In genomic region chr2:196504788-196505187, GRCh38 we compare ENCODE assay signal across 19 cellular contexts.
DNase-seq lines count a peak whose midpoint lies in the region; ATAC-seq and TF ChIP-seq lines count a peak whose summit lies in the region.
"Had no signal": no experiment of that assay in that cellular context is flagged by ENCODE, and none has a peak within 500 bp of the region (broad histone marks: within the 10 kb centered on the region; RNA-seq: fewer than 3 reads in every experiment).

No MANE protein-coding gene starts in this region.

- H3K9me2 ChIP-seq in SU-DHL-6 (replicated peaks; ENCODE audit: insufficient read depth, low read length): no peaks in the 10 kb centered on the region

- no peaks in the 10 kb centered on the region for H3K4me1 ChIP-seq in tibial artery
- H3K4me1 ChIP-seq in prostate gland (replicated peaks): no peaks in the 10 kb centered on the region
- H3K4me1 ChIP-seq: SJCRH30, vagina had no signal

- H3K36me3 ChIP-seq in SU-DHL-6 (ENCODE audit: low read length) (no peaks in the 10 kb centered on the region; the same call in 1 of the 2 replicates), tibial artery (no peaks in the 10 kb centered on the region), prostate gland (no peaks in the 10 kb centered on the region)
- H3K36me3 ChIP-seq: SJCRH30, vagina had no signal

- no peaks in the 10 kb centered on the region for H3F3A ChIP-seq in SU-DHL-6 (ENCODE audit: insufficient read depth)

- H3K27me3 ChIP-seq in SU-DHL-6 (ENCODE audit: low read length) (no peaks in the 10 kb centered on the region), tibial artery (no peaks in the 10 kb centered on the region), prostate gland (replicated peaks; ENCODE audit: insufficient read depth) (no peaks in the 10 kb centered on the region)
- H3K27me3 ChIP-seq: SJCRH30, vagina had no signal

- H3K27ac ChIP-seq in SU-DHL-6 (ENCODE audit: low read depth, low read length): no peak overlapping the region
- H3K27ac ChIP-seq in tibial artery: no peak overlapping the region
- no peak overlapping the region for H3K27ac ChIP-seq in prostate gland
- H3K27ac ChIP-seq: SJCRH30, vagina had no signal

- no peak overlapping the region for H3K4me2 ChIP-seq in SU-DHL-6 (ENCODE audit: low read depth, low read length, poor library complexity, severe bottlenecking)

- H3K9ac ChIP-seq in SU-DHL-6 (ENCODE audit: low read length): no peak overlapping the region

- H3K79me2 ChIP-seq in SU-DHL-6 (ENCODE audit: insufficient read depth, low read length): no peaks in the 10 kb centered on the region

- no peak for TF ChIP-seq CTCF in GM20000 (IDR thresholded peaks at IDR 0.05; ENCODE audit: extremely low read depth, missing control alignments)
- no peak for TF ChIP-seq CTCF in SU-DHL-6 (IDR thresholded peaks at IDR 0.05; ENCODE audit: insufficient read depth, low read length, poor library complexity, severe bottlenecking)
- TF ChIP-seq CTCF in tibial artery (IDR thresholded peaks at IDR 0.05): no peak
- TF ChIP-seq CTCF in prostate gland (IDR thresholded peaks at IDR 0.05): no peak

- no peaks in the 10 kb centered on the region for H4K20me1 ChIP-seq in SU-DHL-6 (ENCODE audit: low read depth, low read length)

- H2AFZ ChIP-seq in SU-DHL-6 (ENCODE audit: low read depth, low read length, severe bottlenecking): peak overlapping the region; percentile 13

- no peaks in the 10 kb centered on the region for H3K9me3 ChIP-seq in SU-DHL-6 (ENCODE audit: insufficient read depth, low read length)
- peaks cover 0 to 4% (median 0%) of the 10 kb centered on the region in 3 donors for H3K9me3 ChIP-seq in tibial artery
- no peaks in the 10 kb centered on the region for H3K9me3 ChIP-seq in prostate gland
- H3K9me3 ChIP-seq: SJCRH30, vagina had no signal

- intact Hi-C loops in tibial artery (cut with DNase I; ENCODE audit: low total_unique reads) (no loop called here), prostate gland (cut with DNase I) (no loop called here)

- ATAC-seq in GM18519 (IDR thresholded peaks at IDR 0.05; ENCODE audit: low FRiP score, unreplicated experiment) (peak; percentile 96), HG02938 (IDR thresholded peaks at IDR 0.05; ENCODE audit: unreplicated experiment) (peak; percentile 80), GM21825 (IDR thresholded peaks at IDR 0.05; ENCODE audit: unreplicated experiment) (no peak)
- ATAC-seq: activated T-cell treated with anti-CD3 and anti-CD28 coated beads, Interleukin-2, amount 50 U/mL, for 4 hours; left cardiac atrium; naive thymus-derived CD4-positive, alpha-beta T cell; stimulated activated naive B cell treated with anti-CD40 and anti-IgM and Interleukin-4, amounts not matched to agents 10 μg/mL and 1 μg/mL and 100 μg/mL, for 72 hours had no signal

- DNase-seq in GM20000 (ENCODE audit: low spot score) (peak; percentile 24), tibial artery (no peak), prostate gland (ENCODE audit: low spot score) (no peak)
- DNase-seq: activated naive CD4-positive, alpha-beta T cell treated with anti-CD3 and anti-CD28 coated beads for 36 hours; activated T-cell treated with anti-CD3 and anti-CD28 coated beads, Interleukin-2, amount 50 U/mL, for 4 hours; amniotic stem cell; CD4-positive, CD25-positive, alpha-beta regulatory T cell; DMS153; left cardiac atrium; naive thymus-derived CD4-positive, alpha-beta T cell; NCI-H2081 treated with DMSO at 0.1 percent for 48 hours; SJCRH30; stimulated activated CD4-positive, alpha-beta T cell treated with anti-CD3 and anti-CD28 coated beads, Interleukin-2, amount 100 ng/mL, for 48 hours; stimulated activated naive B cell treated with anti-CD40 and anti-IgM and Interleukin-4, amounts not matched to agents 10 μg/mL and 1 μg/mL and 100 μg/mL, for 72 hours had no signal

- no peak for TF ChIP-seq POLR2A in prostate gland (IDR thresholded peaks at IDR 0.05)

- H3K4me3 ChIP-seq in SU-DHL-6 (ENCODE audit: insufficient read depth, low read length, poor library complexity, severe bottlenecking) (no peak overlapping the region), tibial artery (no peak overlapping the region), prostate gland (no peak overlapping the region)
- H3K4me3 ChIP-seq: SJCRH30, vagina had no signal
